ENCODE assay signal across 5 cellular contexts in genomic region chr1:185227161-185227560, GRCh38.
"Had no signal": no experiment of that assay in that cellular context is flagged by ENCODE, and none has a peak within 500 bp of the region (broad histone marks: within the 10 kb centered on the region; RNA-seq: fewer than 3 reads in every experiment).

No MANE protein-coding gene starts in this region.

- H3K27me3 Mint-ChIP-seq: IgD-negative memory B cell had no signal

- H3K4me3 ChIP-seq: GM23338 had no signal

- ATAC-seq: GM23338, HepG2 had no signal

- H3K4me3 Mint-ChIP-seq: GM23338, H9, IgD-negative memory B cell had no signal

- H3K4me1 Mint-ChIP-seq: GM23338, H9, IgD-negative memory B cell had no signal

- H3K27ac Mint-ChIP-seq: IgD-negative memory B cell had no signal

- DNase-seq: H9, HCEC 1CT had no signal
